Comparison of ENCODE assay signal across 8 cellular contexts in genomic region chr21:6096560-6097424, GRCh38.
A peak's percentile ranks its signal among the peaks of the same experiment; 100 is the strongest.
DNase-seq lines count a peak whose midpoint lies in the region; ATAC-seq and TF ChIP-seq lines count a peak whose summit lies in the region.
"Not testable (repeated sequence)": the region's sequence is repeated elsewhere in the genome, so short reads cannot be mapped to it uniquely, and the experiment has no call there.

No MANE protein-coding gene starts in this region.

- H3K4me2 ChIP-seq in PC-9, result not testable (repeated sequence)

- not testable (repeated sequence) for H3K27ac Mint-ChIP-seq in Calu3 (ENCODE audit: unreplicated experiment); MCF 10A (ENCODE audit: low read depth, unreplicated experiment)

- intact Hi-C loops in Calu3 (cut with micrococcal nuclease; ENCODE audit: unreplicated experiment); PC-9 (cut with micrococcal nuclease; ENCODE audit: unreplicated experiment); MCF 10A (cut with micrococcal nuclease); Right ventricle myocardium inferior (cut with DNase I); left ventricle myocardium superior (cut with micrococcal nuclease); left lung (cut with DNase I); lower lobe of right lung (cut with DNase I); upper lobe of right lung (cut with DNase I): not testable (repeated sequence)

- TF ChIP-seq CTCF in Calu3 (IDR thresholded peaks at IDR 0.05; ENCODE audit: unreplicated experiment); PC-9 (conservative IDR thresholded peaks at IDR 0.05); MCF 10A (IDR thresholded peaks at IDR 0.05; ENCODE audit: unreplicated experiment); left lung (IDR thresholded peaks at IDR 0.05); lower lobe of right lung (IDR thresholded peaks at IDR 0.05); upper lobe of right lung (IDR thresholded peaks at IDR 0.05): not testable (repeated sequence)

- H2AFZ ChIP-seq in PC-9, result not testable (repeated sequence)

- CTCF ChIA-PET in Calu3 (lab: Charles Lee); PC-9 (lab: Charles Lee); MCF 10A (lab: Yijun Ruan, JAX): not testable (repeated sequence)

- not testable (repeated sequence) for H3K36me3 Mint-ChIP-seq in Calu3 (ENCODE audit: insufficient read depth, unreplicated experiment); MCF 10A (ENCODE audit: insufficient read depth, unreplicated experiment)

- H3F3A ChIP-seq in PC-9 (ENCODE audit: insufficient read depth, low read depth), result not testable (repeated sequence)

- H3K9me2 ChIP-seq in PC-9 (ENCODE audit: insufficient read depth), result not testable (repeated sequence)

- POLR2A ChIA-PET in PC-9 (lab: Charles Lee; ENCODE audit: unreplicated experiment); MCF 10A (lab: Yijun Ruan, JAX): not testable (repeated sequence)

- not testable (repeated sequence) for H4K20me1 ChIP-seq in PC-9 (ENCODE audit: insufficient read depth)

- not testable (repeated sequence) for H3K9me3 Mint-ChIP-seq in Calu3 (ENCODE audit: low read depth, unreplicated experiment); MCF 10A (ENCODE audit: unreplicated experiment)

- not testable (repeated sequence) for H3K27ac ChIP-seq in PC-9, left lung, lower lobe of right lung, upper lobe of right lung

- TSS peak; percentile 63 for BruUV-seq in Calu3 (replicated peaks; lab: Mats Ljungman, UMichigan)
- BruUV-seq in PC-9 (replicated peaks; lab: Mats Ljungman, UMichigan), result TSS peak; percentile 93
- BruUV-seq in MCF 10A (replicated peaks; lab: Mats Ljungman, UMichigan), result TSS peak; percentile 100

- peaks cover 12% of the 10 kb centered on the region for H3K4me1 Mint-ChIP-seq in Calu3 (ENCODE audit: low read depth, unreplicated experiment)
- not testable (repeated sequence) for H3K4me1 Mint-ChIP-seq in MCF 10A (ENCODE audit: insufficient read depth, unreplicated experiment)

- H3K79me2 ChIP-seq in PC-9 (ENCODE audit: low read depth), result not testable (repeated sequence)

- H3K4me1 ChIP-seq in PC-9 (replicated peaks; ENCODE audit: insufficient read depth); left lung; lower lobe of right lung; upper lobe of right lung: not testable (repeated sequence)

- not testable (repeated sequence) for H3K9me3 ChIP-seq in PC-9 (ENCODE audit: insufficient read depth, low read depth); left lung; lower lobe of right lung; upper lobe of right lung

- H3K4me3 ChIP-seq in PC-9, left lung, lower lobe of right lung, upper lobe of right lung: not testable (repeated sequence)

- H3K36me3 ChIP-seq in PC-9 (ENCODE audit: low read depth); left lung; lower lobe of right lung; upper lobe of right lung: not testable (repeated sequence)

- not testable (repeated sequence) for H3K4me3 Mint-ChIP-seq in Calu3 (ENCODE audit: low read depth, unreplicated experiment); MCF 10A (ENCODE audit: unreplicated experiment)

- not testable (repeated sequence) for H3K27me3 Mint-ChIP-seq in Calu3 (ENCODE audit: unreplicated experiment); MCF 10A (ENCODE audit: insufficient read depth, unreplicated experiment)

- not testable (repeated sequence) for H3K27me3 ChIP-seq in PC-9 (ENCODE audit: insufficient read depth, low read depth); left lung; lower lobe of right lung (ENCODE audit: low read depth); upper lobe of right lung

- ATAC-seq in Right ventricle myocardium inferior (peak; percentile 23), left ventricle myocardium superior (peak; percentile 61), left lung (peak; percentile 66), lower lobe of right lung (peak; percentile 48 to 80), upper lobe of right lung (peak; percentile 37)

- DNase-seq in Calu3; PC-9; MCF 10A (ENCODE audit: unreplicated experiment); Right ventricle myocardium inferior (ENCODE audit: missing footprints); left ventricle myocardium superior; left lung; lower lobe of right lung; upper lobe of right lung: not testable (repeated sequence)
